8 cellular contexts compared by ENCODE assay signal in genomic region chr1:201170533-201171062, GRCh38. TPM values are rescaled to one million over a fixed set of nuclear protein-coding genes. Genes with fewer than 3 reads are reported as not detected.
A peak's percentile ranks its signal among the peaks of the same experiment; 100 is the strongest.
DNase-seq lines count a peak whose midpoint lies in the region; ATAC-seq and TF ChIP-seq lines count a peak whose summit lies in the region.

No MANE protein-coding gene starts in this region.

- H3K36me3 Mint-ChIP-seq in activated naive CD4-positive, alpha-beta T cell treated with anti-CD3 and anti-CD28 coated beads, Interleukin-2, amount 50 U/mL, for 72 hours, result no peaks in the 10 kb centered on the region
- no peaks in the 10 kb centered on the region for H3K36me3 Mint-ChIP-seq in osteocyte (ENCODE audit: unreplicated experiment)

- TF ChIP-seq POLR2A in NB4 (IDR thresholded peaks at IDR 0.05; ENCODE audit: extremely low read depth, insufficient read length), result no peak
- peak in 1 of 2 donors; percentile 85 for TF ChIP-seq POLR2A in thyroid gland (IDR thresholded peaks at IDR 0.05)

- intact Hi-C loops in head of caudate nucleus (cut with DNase I) (loop anchor here (2.0 kb wide), 1 partner anchor 16 kb away; the partner anchor contains the start of gene TMEM9), thyroid gland (cut with DNase I) (no loop called here)

- no peaks in the 10 kb centered on the region for H3K9me3 ChIP-seq in thyroid gland

- DNase-seq in HFF-Myc (ENCODE audit: extremely low read depth, low read depth), result no peak
- DNase-seq in NB4 (ENCODE audit: low read depth), result peak; percentile 87
- DNase-seq in SKM-1 (lab: John Stamatoyannopoulos, UW; ENCODE audit: unreplicated experiment), result peak; percentile 95
- peak; percentile 86 to 88 for DNase-seq in activated naive CD4-positive, alpha-beta T cell treated with anti-CD3 and anti-CD28 coated beads, Interleukin-2, amount 50 U/mL, for 72 hours (ENCODE audit: low spot score in 2 of 2)
- DNase-seq in head of caudate nucleus, result peak; percentile 81 to 97 (median 93)
- DNase-seq in osteocyte (ENCODE audit: extremely low spot score, unreplicated experiment), result peak; percentile 95
- DNase-seq in thyroid gland, result peak; percentile 97 to 98

- peak overlapping the region; percentile 62; the same call in 1 of the 2 replicates for H3K4me3 ChIP-seq in GM08714 (ENCODE audit: low read length)
- peak overlapping the region; percentile 55 for H3K4me3 ChIP-seq in HFF-Myc (replicated peaks; ENCODE audit: low read depth, low read length)
- H3K4me3 ChIP-seq in NB4 (ENCODE audit: low read depth, low read length), result peak overlapping the region; percentile 53
- H3K4me3 ChIP-seq in thyroid gland (replicated peaks in 1 of 3), result peak overlapping the region in 2 of 3 donors; percentile 41 to 64

- TF ChIP-seq CTCF in HFF-Myc (IDR thresholded peaks at IDR 0.05; ENCODE audit: low read depth, low read length, missing control alignments) (no peak), NB4 (IDR thresholded peaks at IDR 0.05; ENCODE audit: low read depth, low read length) (no peak), osteocyte (IDR thresholded peaks at IDR 0.05) (no peak), thyroid gland (IDR thresholded peaks at IDR 0.05) (no peak)

- H3K9me3 Mint-ChIP-seq in activated naive CD4-positive, alpha-beta T cell treated with anti-CD3 and anti-CD28 coated beads, Interleukin-2, amount 50 U/mL, for 72 hours, result no peaks in the 10 kb centered on the region
- H3K9me3 Mint-ChIP-seq in osteocyte (ENCODE audit: unreplicated experiment), result no peaks in the 10 kb centered on the region

- peak overlapping the region; percentile 92 to 94 for H3K27ac Mint-ChIP-seq in activated naive CD4-positive, alpha-beta T cell treated with anti-CD3 and anti-CD28 coated beads, Interleukin-2, amount 50 U/mL, for 72 hours
- peak overlapping the region; percentile 82 for H3K27ac Mint-ChIP-seq in osteocyte (ENCODE audit: unreplicated experiment)

- H3K4me1 ChIP-seq in thyroid gland, result peaks cover 0 to 12% of the 10 kb centered on the region in 2 donors

- H3K4me1 Mint-ChIP-seq in osteocyte (ENCODE audit: unreplicated experiment), result peaks cover 21% of the 10 kb centered on the region

- H3K27me3 Mint-ChIP-seq in osteocyte (ENCODE audit: unreplicated experiment), result peaks cover 20% of the 10 kb centered on the region

- peak overlapping the region; percentile 79 for H3K4me3 Mint-ChIP-seq in osteocyte (ENCODE audit: unreplicated experiment)

- no peaks in the 10 kb centered on the region for H3K27me3 ChIP-seq in thyroid gland

- H3K36me3 ChIP-seq in thyroid gland, result no peaks in the 10 kb centered on the region

- peak; percentile 89 to 90 for ATAC-seq in activated naive CD4-positive, alpha-beta T cell treated with anti-CD3 and anti-CD28 coated beads, Interleukin-2, amount 50 U/mL, for 72 hours

- H3K27ac ChIP-seq in thyroid gland, result peak overlapping the region; percentile 77 to 90 (median 86)

- 12 to 16% methylated on average over 22 to 26 of the region's 26 CpGs for WGBS in thyroid gland, 2 donors

RNA-seq across cellular contexts. Expression of gene TMEM9, which starts 16.3 kb away (rescaled TPM):
- 10 to 100 TPM; 19.0 to 28.1 TPM for total RNA-seq in activated naive CD4-positive, alpha-beta T cell treated with anti-CD3 and anti-CD28 coated beads, Interleukin-2, amount 50 U/mL, for 72 hours
- total RNA-seq in osteocyte (63.9 and 64.2 TPM in 2 replicates), thyroid gland (100 to 1,000 TPM in 3 of 4 donors, 10 to 100 TPM in 1; 88.9 to 190 (median 133) TPM)

RNA-seq across cellular contexts. Expression of gene IGFN1, which starts 20.0 kb away (rescaled TPM):
- not detected for total RNA-seq in activated naive CD4-positive, alpha-beta T cell treated with anti-CD3 and anti-CD28 coated beads, Interleukin-2, amount 50 U/mL, for 72 hours
- total RNA-seq in osteocyte, result 3.2 and 3.8 TPM in 2 replicates
- 10 to 100 TPM; 16.2 to 78.6 (median 33.0) TPM for total RNA-seq in thyroid gland

RNA-seq across cellular contexts. Expression of gene ASCL5, which starts 43.6 kb away (rescaled TPM):
- under 1 TPM; 0.16 to 0.35 TPM for total RNA-seq in activated naive CD4-positive, alpha-beta T cell treated with anti-CD3 and anti-CD28 coated beads, Interleukin-2, amount 50 U/mL, for 72 hours
- total RNA-seq in osteocyte (not detected in 2 replicates), thyroid gland (not detected)

RNA-seq across cellular contexts. Expression of gene CACNA1S, which starts 58.4 kb away (rescaled TPM):
- not detected for total RNA-seq in activated naive CD4-positive, alpha-beta T cell treated with anti-CD3 and anti-CD28 coated beads, Interleukin-2, amount 50 U/mL, for 72 hours
- total RNA-seq in osteocyte, result not detected in 2 replicates
- not detected for total RNA-seq in thyroid gland
